Comparison of ENCODE assay signal across 1 cellular context in the genomic region with DNA sequence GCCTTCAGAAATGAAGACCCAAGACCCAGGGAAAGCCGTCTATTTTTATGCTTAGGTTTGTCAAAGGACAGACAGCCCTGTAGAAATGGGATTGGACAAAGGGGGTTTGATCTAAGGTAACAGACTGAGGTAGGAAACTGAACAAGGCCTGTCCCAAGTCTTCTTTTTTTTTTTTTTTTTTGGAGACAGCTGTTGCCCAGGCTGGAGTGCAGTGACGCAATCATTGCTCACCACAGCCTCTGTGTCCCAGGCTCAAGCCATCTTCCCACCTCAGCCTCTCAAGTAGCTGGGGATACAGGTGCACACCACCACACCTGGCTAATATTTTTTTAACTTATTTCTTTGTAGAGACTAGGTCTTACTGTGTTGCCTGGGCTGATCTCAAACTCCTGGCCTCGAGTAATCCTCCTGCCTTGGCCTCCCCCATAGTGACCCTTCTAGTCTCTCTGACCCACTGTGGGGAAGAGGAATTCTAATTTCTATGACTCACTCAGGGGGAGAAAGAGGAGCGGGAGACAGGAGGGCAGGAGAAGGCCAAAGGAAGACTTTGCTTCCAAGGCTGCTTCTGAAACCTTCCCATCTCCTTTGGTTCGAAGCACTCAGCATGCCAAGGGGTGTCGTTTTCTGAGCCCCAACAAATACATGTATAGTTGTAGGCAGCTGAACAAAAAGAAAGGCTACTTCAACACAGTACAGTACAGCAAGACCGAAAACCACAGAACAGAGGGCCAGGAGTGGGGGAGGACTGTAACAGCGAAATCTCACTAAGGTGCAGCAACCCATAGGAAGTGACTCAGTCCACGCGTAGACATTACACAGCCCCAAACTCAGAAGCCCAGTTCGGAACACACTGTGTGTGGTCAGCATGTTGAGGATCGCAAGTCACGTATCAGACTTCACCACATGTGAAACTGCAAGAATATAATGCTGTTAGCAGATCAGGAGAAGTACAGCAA.
TF ChIP-seq lines count a peak whose summit lies in the region.

No MANE protein-coding gene starts in this region.

TF ChIP-seq in IMR-90, 13 proteins besides CTCF, POLR2A, EP300 and RAD21:
- TF ChIP-seq USF2 (IDR thresholded peaks at IDR 0.05; ENCODE audit: low read depth, low read length) (no peak), MAFK (IDR thresholded peaks at IDR 0.05; ENCODE audit: low read depth, low read length) (peak; percentile 60), MAZ (IDR thresholded peaks at IDR 0.05; ENCODE audit: borderline replicate concordance, low read depth, low read length) (peak; percentile 6; the same call in 1 of the 2 replicates), NFE2L2 (IDR thresholded peaks at IDR 0.05; ENCODE audit: low read depth, low read length) (peak; percentile 45; the same call in 1 of the 2 replicates), CHD1 (IDR thresholded peaks at IDR 0.05; ENCODE audit: low read depth, low read length) (no peak), MXI1 (IDR thresholded peaks at IDR 0.05; ENCODE audit: borderline replicate concordance, low read depth, low read length) (peak; percentile 42; the same call in 1 of the 2 replicates), BHLHE40 (IDR thresholded peaks at IDR 0.05; ENCODE audit: low read depth, low read length) (peak; percentile 67), SMC3 (IDR thresholded peaks at IDR 0.05; ENCODE audit: low read depth, low read length) (no peak), RCOR1 (IDR thresholded peaks at IDR 0.05; ENCODE audit: insufficient replicate concordance, low read length) (no peak), RFX5 (IDR thresholded peaks at IDR 0.05; ENCODE audit: low read depth, low read length) (no peak), FOS (IDR thresholded peaks at IDR 0.05; ENCODE audit: low read depth, low read length) (peak; percentile 59), CEBPB (IDR thresholded peaks at IDR 0.05; ENCODE audit: low read depth, low read length) (peak; percentile 91)
- TF ChIP-seq, protein P1, sequence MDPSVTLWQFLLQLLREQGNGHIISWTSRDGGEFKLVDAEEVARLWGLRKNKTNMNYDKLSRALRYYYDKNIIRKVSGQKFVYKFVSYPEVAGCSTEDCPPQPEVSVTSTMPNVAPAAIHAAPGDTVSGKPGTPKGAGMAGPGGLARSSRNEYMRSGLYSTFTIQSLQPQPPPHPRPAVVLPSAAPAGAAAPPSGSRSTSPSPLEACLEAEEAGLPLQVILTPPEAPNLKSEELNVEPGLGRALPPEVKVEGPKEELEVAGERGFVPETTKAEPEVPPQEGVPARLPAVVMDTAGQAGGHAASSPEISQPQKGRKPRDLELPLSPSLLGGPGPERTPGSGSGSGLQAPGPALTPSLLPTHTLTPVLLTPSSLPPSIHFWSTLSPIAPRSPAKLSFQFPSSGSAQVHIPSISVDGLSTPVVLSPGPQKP (IDR thresholded peaks at IDR 0.05; ENCODE audit: borderline replicate concordance, low read depth, low read length), result no peak
